ENCODE assay signal across 20 cellular contexts in genomic region chr6:170186006-170186908, GRCh38.
DNase-seq lines count a peak whose midpoint lies in the region; ATAC-seq and TF ChIP-seq lines count a peak whose summit lies in the region.
"Had no signal": no experiment of that assay in that cellular context is flagged by ENCODE, and none has a peak within 500 bp of the region (broad histone marks: within the 10 kb centered on the region; RNA-seq: fewer than 3 reads in every experiment).

No MANE protein-coding gene starts in this region.

- ATAC-seq in Panc1 (peak; percentile 64), sciatic nerve (peak; percentile 32), GM18519 (IDR thresholded peaks at IDR 0.05; ENCODE audit: low FRiP score, unreplicated experiment) (no peak)
- ATAC-seq: GM12878; naive thymus-derived CD8-positive, alpha-beta T cell had no signal

- H3K36me3 Mint-ChIP-seq in activated CD4-positive, alpha-beta T cell treated with anti-CD3 and anti-CD28 coated beads, Interleukin-2, amount 10 ng/mL, durations not matched to agents 7 days and 5 days (ENCODE audit: low read depth) = no peaks in the 10 kb centered on the region
- H3K36me3 Mint-ChIP-seq: activated CD4-positive, alpha-beta memory T cell treated with anti-CD3 and anti-CD28 coated beads for 36 hours; activated naive CD8-positive, alpha-beta T cell; naive thymus-derived CD8-positive, alpha-beta T cell had no signal

- H3K27ac ChIP-seq in Panc1 (ENCODE audit: low read length) = no peak overlapping the region
- H3K27ac ChIP-seq: KMS-11, WERI-Rb-1 had no signal

- intact Hi-C loops in Panc1 (cut with micrococcal nuclease; ENCODE audit: unreplicated experiment) = no loop called here
- intact Hi-C loops in sciatic nerve (cut with DNase I) = no loop called here

- H3K36me3 ChIP-seq in Panc1 (ENCODE audit: control insufficient read depth, insufficient read depth, low read length) = no peaks in the 10 kb centered on the region
- H3K36me3 ChIP-seq: WERI-Rb-1 had no signal

- POLR2A ChIA-PET in activated CD4-positive, alpha-beta T cell treated with anti-CD3 and anti-CD28 coated beads, Interleukin-2, amount 10 ng/mL, durations not matched to agents 7 days and 5 days (lab: Charles Lee) = no interaction called here
- POLR2A ChIA-PET in Panc1 (lab: Charles Lee) = no interaction called here

- H3K27me3 Mint-ChIP-seq in activated CD4-positive, alpha-beta T cell treated with anti-CD3 and anti-CD28 coated beads, Interleukin-2, amount 10 ng/mL, durations not matched to agents 7 days and 5 days = no peaks in the 10 kb centered on the region
- H3K27me3 Mint-ChIP-seq: activated naive CD8-positive, alpha-beta T cell had no signal

- in situ Hi-C loops in Panc1 (cut with HindIII; ENCODE audit: low pct_unique_long_range_greater_than_20kb, low sequenced_read_pairs) = no loop called here

- H3K4me3 Mint-ChIP-seq in activated CD4-positive, alpha-beta T cell treated with anti-CD3 and anti-CD28 coated beads, Interleukin-2, amount 10 ng/mL, durations not matched to agents 7 days and 5 days = no peak overlapping the region
- H3K4me3 Mint-ChIP-seq: activated CD4-positive, alpha-beta memory T cell treated with anti-CD3 and anti-CD28 coated beads for 36 hours; activated naive CD8-positive, alpha-beta T cell; naive thymus-derived CD8-positive, alpha-beta T cell had no signal

- H3K9me3 ChIP-seq in Panc1 (ENCODE audit: control insufficient read depth, insufficient read depth, low read depth, low read length) = no peaks in the 10 kb centered on the region

- DNase-seq in activated CD4-positive, alpha-beta T cell treated with anti-CD3 and anti-CD28 coated beads, Interleukin-2, amount 10 ng/mL, durations not matched to agents 7 days and 5 days = peak; percentile 1
- DNase-seq in activated CD4-positive, alpha-beta T cell treated with anti-CD3 and anti-CD28 coated beads, Interleukin-2, amount 50 U/mL, for 4 hours = no peak
- DNase-seq in Panc1 (ENCODE audit: low read depth, low spot score) (no peak), islet precursor cell (peak; percentile 46), sciatic nerve (ENCODE audit: low spot score) (no peak), glomerular visceral epithelial cell (ENCODE audit: extremely low spot score) (no peak), anterior cingulate cortex (lab: John Stamatoyannopoulos, UW) (no peak)
- DNase-seq: activated CD4-positive, alpha-beta memory T cell treated with anti-CD3 and anti-CD28 coated beads for 36 hours; DMS53; mesenchymal stem cell; NCI-H2081 treated with DMSO at 0.1 percent for 48 hours; NCI-H510A; stimulated activated CD4-positive, alpha-beta T cell treated with anti-CD3 and anti-CD28 coated beads, Interleukin-4, amount 100 ng/mL, for 4 hours; WERI-Rb-1 had no signal

- H3K27ac Mint-ChIP-seq in activated CD4-positive, alpha-beta T cell treated with anti-CD3 and anti-CD28 coated beads, Interleukin-2, amount 10 ng/mL, durations not matched to agents 7 days and 5 days = no peak overlapping the region
- H3K27ac Mint-ChIP-seq: activated CD4-positive, alpha-beta memory T cell treated with anti-CD3 and anti-CD28 coated beads for 36 hours; activated naive CD8-positive, alpha-beta T cell; naive thymus-derived CD8-positive, alpha-beta T cell had no signal

- H3K9me3 Mint-ChIP-seq in activated CD4-positive, alpha-beta T cell treated with anti-CD3 and anti-CD28 coated beads, Interleukin-2, amount 10 ng/mL, durations not matched to agents 7 days and 5 days = peaks cover 17% of the 10 kb centered on the region

- no peaks in the 10 kb centered on the region for H3K4me1 ChIP-seq in Panc1 (ENCODE audit: control insufficient read depth, insufficient read depth, low read length)

- H3K4me1 Mint-ChIP-seq in activated CD4-positive, alpha-beta T cell treated with anti-CD3 and anti-CD28 coated beads, Interleukin-2, amount 10 ng/mL, durations not matched to agents 7 days and 5 days = no peaks in the 10 kb centered on the region

- BruUV-seq in Panc1 (replicated peaks; lab: Mats Ljungman, UMichigan) = no TSS peak

- no peak overlapping the region for H3K4me3 ChIP-seq in Panc1 (ENCODE audit: low read depth in 2 of 2, low read length in 2 of 2)
- H3K4me3 ChIP-seq: GM12878, smooth muscle cell had no signal

- CTCF ChIA-PET in activated CD4-positive, alpha-beta T cell treated with anti-CD3 and anti-CD28 coated beads, Interleukin-2, amount 10 ng/mL, durations not matched to agents 7 days and 5 days (lab: Charles Lee) = no interaction called here
- CTCF ChIA-PET in Panc1 (lab: Charles Lee) = interaction anchor here (0.6 kb wide), 1 partner anchor 349 kb away, joined by 4 read pairs; no protein-coding TSS in a partner anchor

- no peaks in the 10 kb centered on the region for H3K27me3 ChIP-seq in Panc1 (ENCODE audit: control insufficient read depth, insufficient read depth, low read length)

- TF ChIP-seq CTCF in Panc1 (IDR thresholded peaks at IDR 0.05) = no peak

Comparison
In these comparisons a context has a peak if more than half of its experiments do, and no peak if none do; other contexts are left out.
1. DNase-seq: peak in activated CD4-positive, alpha-beta T cell treated with anti-CD3 and anti-CD28 coated beads, Interleukin-2, amount 10 ng/mL, durations not matched to agents 7 days and 5 days (single experiment) and islet precursor cell (single experiment); none in activated CD4-positive, alpha-beta T cell treated with anti-CD3 and anti-CD28 coated beads, Interleukin-2, amount 50 U/mL, for 4 hours (0 of 2), Panc1 (single experiment), sciatic nerve (single experiment), glomerular visceral epithelial cell (single experiment) and anterior cingulate cortex (0 of 58).